In the genomic region with DNA sequence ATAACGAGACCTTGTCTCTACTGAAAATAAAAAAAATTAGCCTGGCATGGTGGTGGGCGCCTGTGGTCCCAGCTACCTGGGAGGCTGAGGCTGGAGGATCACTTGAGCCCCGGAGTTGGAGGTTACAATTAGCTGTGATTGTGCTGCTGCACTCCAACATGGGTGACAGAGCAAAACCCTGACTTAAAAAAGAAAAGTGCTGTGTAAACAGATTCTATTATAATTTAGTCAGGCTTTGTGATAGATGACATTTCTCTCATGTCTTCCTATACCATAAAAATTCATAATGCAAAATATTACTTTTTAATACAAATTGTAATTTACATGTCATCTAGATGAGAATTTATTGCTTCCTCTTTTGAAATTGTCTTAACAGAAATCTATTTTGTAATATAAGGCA, we compare ENCODE assay signal across 30 cellular contexts.
"Had no signal": no experiment of that assay in that cellular context is flagged by ENCODE, and none has a peak within 500 bp of the region (broad histone marks: within the 10 kb centered on the region; RNA-seq: fewer than 3 reads in every experiment).

No MANE protein-coding gene starts in this region.

- H3K4me1 ChIP-seq: ascending aorta had no signal

- ATAC-seq: activated naive CD4-positive, alpha-beta T cell treated with anti-CD3 and anti-CD28 coated beads, Interleukin-2, amount 50 U/mL, for 72 hours; activated T-cell treated with anti-CD3 and anti-CD28 coated beads, Interleukin-2, amount 50 U/mL, for 72 hours; gastroesophageal sphincter; heart right ventricle; WTC11 had no signal

- DNase-seq: activated CD4-positive, alpha-beta memory T cell treated with anti-CD3 and anti-CD28 coated beads, Interleukin-2, amount 10 ng/mL, durations not matched to agents 7 days and 5 days; activated CD4-positive, alpha-beta T cell treated with anti-CD3 and anti-CD28 coated beads for 1 hour; activated CD4-positive, alpha-beta T cell treated with anti-CD3 and anti-CD28 coated beads for 4 hours; activated CD4-positive, alpha-beta T cell treated with anti-CD3 and anti-CD28 coated beads, Interleukin-2, amount 10 ng/mL, durations not matched to agents 7 days and 5 days; activated CD4-positive, alpha-beta T cell treated with anti-CD3 and anti-CD28 coated beads, Interleukin-2, amount 50 U/mL, for 4 hours; activated CD8-positive, alpha-beta memory T cell treated with anti-CD3 and anti-CD28 coated beads, Interleukin-2, amount 50 U/mL, for 48 hours; activated gamma-delta T cell; activated naive CD4-positive, alpha-beta T cell; activated naive CD4-positive, alpha-beta T cell treated with anti-CD3 and anti-CD28 coated beads, Interleukin-2, amount 10 ng/mL, durations not matched to agents 7 days and 5 days; activated naive CD8-positive, alpha-beta T cell treated with anti-CD3 and anti-CD28 coated beads, Interleukin-2, amount 10 ng/mL, durations not matched to agents 7 days and 5 days; activated T-cell treated with anti-CD3 and anti-CD28 coated beads for 4 hours; activated T-cell treated with anti-CD3 and anti-CD28 coated beads, Interleukin-2, amount 50 U/mL, for 24 hours; activated T-cell treated with anti-CD3 and anti-CD28 coated beads, Interleukin-2, amount 50 U/mL, for 72 hours; central memory CD4-positive, alpha-beta T cell; cerebellar nuclear complex; colonic mucosa; effector CD8-positive, alpha-beta T cell; esophagus squamous epithelium; foreskin melanocyte; heart right ventricle; T-helper 2 cell had no signal

- H3K4me3 ChIP-seq: ascending aorta, breast epithelium, cardiac muscle cell, colonic mucosa, esophagus squamous epithelium, gastroesophageal sphincter, heart right ventricle had no signal

- H3K36me3 ChIP-seq: breast epithelium, colonic mucosa had no signal

- FAIRE-seq: endometrium, endothelial cell of umbilical vein had no signal

- H3K9me3 ChIP-seq: ascending aorta, breast epithelium, colonic mucosa, esophagus squamous epithelium, gastroesophageal sphincter, heart right ventricle had no signal

- H3K27ac ChIP-seq: ascending aorta, breast epithelium, cardiac muscle cell, colonic mucosa, epithelial cell of prostate, esophagus squamous epithelium, gastroesophageal sphincter, heart right ventricle had no signal

- H3K27me3 ChIP-seq: ascending aorta, breast epithelium, cardiac muscle cell, colonic mucosa, esophagus squamous epithelium, gastroesophageal sphincter, heart right ventricle had no signal
